In genomic region chr7:121057878-121058277, GRCh38 we compare ENCODE assay signal across 21 cellular contexts.
"Had no signal": no experiment of that assay in that cellular context is flagged by ENCODE, and none has a peak within 500 bp of the region (broad histone marks: within the 10 kb centered on the region; RNA-seq: fewer than 3 reads in every experiment).

No MANE protein-coding gene starts in this region.

- DNase-seq: cortex of kidney; effector memory CD8-positive, alpha-beta T cell; head of caudate nucleus; left cardiac atrium; left lung; mammary epithelial cell; naive thymus-derived CD8-positive, alpha-beta T cell; occipital lobe; ovary; posterior cingulate gyrus; right lobe of liver; small intestine; stimulated activated CD4-positive, alpha-beta T cell treated with anti-CD3 and anti-CD28 coated beads, Interleukin-15, amount 100 ng/mL, for 24 hours; stimulated activated CD4-positive, alpha-beta T cell treated with anti-CD3 and anti-CD28 coated beads, Interleukin-4, amount 100 ng/mL, for 1 hour; stimulated activated CD8-positive, alpha-beta memory T cell treated with anti-CD3 and anti-CD28 coated beads, Interleukin-4, amount 100 ng/mL, for 48 hours; stimulated activated naive CD4-positive, alpha-beta T cell; stimulated activated naive CD8-positive, alpha-beta T cell treated with anti-CD3 and anti-CD28 coated beads, Interleukin-15, amount 100 ng/mL, for 72 hours; transverse colon; upper lobe of right lung; uterus had no signal

- H3K27ac ChIP-seq: left lung, ovary, right lobe of liver, suprapubic skin, transverse colon, upper lobe of right lung, uterus had no signal

- H3K4me3 ChIP-seq: left lung, ovary, right lobe of liver, suprapubic skin, transverse colon, upper lobe of right lung, uterus had no signal

- ATAC-seq: effector memory CD8-positive, alpha-beta T cell; left cardiac atrium; left lung; naive thymus-derived CD8-positive, alpha-beta T cell; right lobe of liver; stimulated activated naive CD8-positive, alpha-beta T cell treated with anti-CD3 and anti-CD28 coated beads, Interleukin-15, amount 100 ng/mL, for 72 hours; upper lobe of right lung had no signal

- H3K27me3 ChIP-seq: left lung, ovary, right lobe of liver, suprapubic skin, transverse colon, upper lobe of right lung, uterus had no signal

- H3K36me3 ChIP-seq: left lung, ovary, right lobe of liver, suprapubic skin, transverse colon, upper lobe of right lung, uterus had no signal

- H3K4me1 ChIP-seq: left lung, suprapubic skin, transverse colon, upper lobe of right lung, uterus had no signal
